ENCODE assay signal across 10 cellular contexts in the genomic region with DNA sequence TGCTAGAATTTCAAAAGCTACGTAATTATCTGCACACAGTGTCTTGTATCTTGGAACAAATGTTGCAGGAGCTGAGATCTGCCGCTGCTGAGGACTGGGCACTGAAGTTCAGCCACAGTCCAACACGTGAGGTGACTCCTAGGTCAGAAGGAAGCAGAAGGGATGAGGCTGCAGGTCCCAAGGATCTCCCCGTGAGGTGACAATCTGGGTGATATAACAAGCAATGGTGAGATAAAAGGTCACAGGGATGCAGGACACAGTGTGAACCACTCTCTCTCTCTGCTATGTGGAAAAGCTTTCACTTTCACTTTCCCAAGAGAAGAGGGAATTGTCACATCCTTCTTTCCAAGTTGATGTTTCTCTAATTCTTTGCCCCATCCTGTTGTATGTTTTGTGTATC.
DNase-seq lines count a peak whose midpoint lies in the region; ATAC-seq and TF ChIP-seq lines count a peak whose summit lies in the region.
"Had no signal": no experiment of that assay in that cellular context is flagged by ENCODE, and none has a peak within 500 bp of the region (broad histone marks: within the 10 kb centered on the region; RNA-seq: fewer than 3 reads in every experiment).

No MANE protein-coding gene starts in this region.

- H3K27me3 ChIP-seq in RWPE2 (ENCODE audit: insufficient read depth, poor library complexity, severe bottlenecking) (no peaks in the 10 kb centered on the region), foreskin keratinocyte (no peaks in the 10 kb centered on the region)

- H3K36me3 Mint-ChIP-seq in activated T-cell treated with anti-CD3 and anti-CD28 coated beads, Interleukin-2, amount 50 U/mL, for 4 hours (ENCODE audit: insufficient read depth) = no peaks in the 10 kb centered on the region

- TF ChIP-seq POLR2A in GM18505 (IDR thresholded peaks at IDR 0.05; ENCODE audit: borderline replicate concordance, extremely low read depth, insufficient read depth, insufficient read length) = no peak

- no peak overlapping the region for H3K4me3 ChIP-seq in RWPE2 (ENCODE audit: severe bottlenecking)

- DNase-seq in ELR (ENCODE audit: low read depth) = peak; percentile 33
- DNase-seq in RWPE2 (ENCODE audit: low spot score) = no peak
- DNase-seq in foreskin keratinocyte = no peak
- DNase-seq in renal cortical epithelial cell (ENCODE audit: low read depth) = peak; percentile 37
- no peak for DNase-seq in T-helper 1 cell
- DNase-seq in activated T-cell treated with anti-CD3 and anti-CD28 coated beads, Interleukin-2, amount 50 U/mL, for 4 hours = no peak
- no peak for DNase-seq in effector CD4-positive, alpha-beta T cell
- DNase-seq: cerebellar nuclear complex; stimulated activated CD4-positive, alpha-beta T cell treated with anti-CD3 and anti-CD28 coated beads, Interleukin-12 subunit alpha, Interleukin-12 subunit beta, amount 100 ng/mL, for 4 hours had no signal

- peak overlapping the region; percentile 56 for H3K27ac ChIP-seq in RWPE2 (ENCODE audit: poor library complexity, severe bottlenecking)
- H3K27ac ChIP-seq in foreskin keratinocyte = no peak overlapping the region

- H3K4me1 Mint-ChIP-seq in activated T-cell treated with anti-CD3 and anti-CD28 coated beads, Interleukin-2, amount 50 U/mL, for 4 hours (ENCODE audit: low read depth) = no peaks in the 10 kb centered on the region

- TF ChIP-seq CTCF in RWPE2 (IDR thresholded peaks at IDR 0.05; ENCODE audit: poor library complexity, severe bottlenecking) (no peak), foreskin keratinocyte (conservative IDR thresholded peaks at IDR 0.05) (no peak)

- no peaks in the 10 kb centered on the region for H3K9me3 ChIP-seq in RWPE2 (ENCODE audit: severe bottlenecking)

- no peaks in the 10 kb centered on the region for H3K36me3 ChIP-seq in RWPE2 (ENCODE audit: low read depth)

- H3K4me1 ChIP-seq in RWPE2 (ENCODE audit: insufficient read depth, poor library complexity, severe bottlenecking) (peaks cover 9% of the 10 kb centered on the region), foreskin keratinocyte (peaks cover 11% of the 10 kb centered on the region)

- no peak overlapping the region for H3K4me3 Mint-ChIP-seq in activated T-cell treated with anti-CD3 and anti-CD28 coated beads, Interleukin-2, amount 50 U/mL, for 4 hours

- no peak for ATAC-seq in RWPE2 (ENCODE audit: low read depth)
- peak; percentile 52 for ATAC-seq in foreskin keratinocyte
- ATAC-seq in GM18505 (IDR thresholded peaks at IDR 0.05; ENCODE audit: unreplicated experiment) = no peak
- ATAC-seq in activated T-cell treated with anti-CD3 and anti-CD28 coated beads, Interleukin-2, amount 50 U/mL, for 4 hours = no peak

- H3K9me3 Mint-ChIP-seq in activated T-cell treated with anti-CD3 and anti-CD28 coated beads, Interleukin-2, amount 50 U/mL, for 4 hours = peaks cover 4% of the 10 kb centered on the region

- no peaks in the 10 kb centered on the region for H3K27me3 Mint-ChIP-seq in activated T-cell treated with anti-CD3 and anti-CD28 coated beads, Interleukin-2, amount 50 U/mL, for 4 hours (ENCODE audit: low read depth)

Comparison
In these comparisons a context has a peak if more than half of its experiments do, and no peak if none do; other contexts are left out.
1. DNase-seq: peak in ELR (single experiment) and renal cortical epithelial cell (single experiment); none in RWPE2 (single experiment), foreskin keratinocyte (0 of 2), T-helper 1 cell (0 of 5), activated T-cell treated with anti-CD3 and anti-CD28 coated beads, Interleukin-2, amount 50 U/mL, for 4 hours (single experiment) and effector CD4-positive, alpha-beta T cell (single experiment).